21 cellular contexts compared by ENCODE assay signal in genomic region chr5:137693307-137693950, GRCh38.
"Had no signal": no experiment of that assay in that cellular context is flagged by ENCODE, and none has a peak within 500 bp of the region (broad histone marks: within the 10 kb centered on the region; RNA-seq: fewer than 3 reads in every experiment).

No MANE protein-coding gene starts in this region.

- H3K27me3 ChIP-seq: cardiac muscle cell, suprapubic skin had no signal

- ATAC-seq: activated CD8-positive, alpha-beta T cell treated with anti-CD3 and anti-CD28 coated beads for 36 hours; psoas muscle; right cardiac atrium; stimulated activated naive CD8-positive, alpha-beta T cell treated with anti-CD3 and anti-CD28 coated beads, Interleukin-15, amount 100 ng/mL, for 72 hours had no signal

- H3K4me3 Mint-ChIP-seq: activated CD4-positive, alpha-beta T cell treated with anti-CD3 and anti-CD28 coated beads, Interleukin-2, amount 10 ng/mL, durations not matched to agents 24 days and 14 days; activated CD8-positive, alpha-beta T cell treated with anti-CD3 and anti-CD28 coated beads for 36 hours; activated naive CD4-positive, alpha-beta T cell treated with anti-CD3 and anti-CD28 coated beads for 36 hours; dendritic cell treated with granulocyte-macrophage colony-stimulating factor and Interleukin-4, amounts not matched to agents 40 ng/mL and 50 ng/mL, for 4 days; mesothelial cell of epicardium; stimulated activated naive CD8-positive, alpha-beta T cell treated with anti-CD3 and anti-CD28 coated beads, Interleukin-15, amount 100 ng/mL, for 72 hours had no signal

- H3K9me3 ChIP-seq: psoas muscle, suprapubic skin had no signal

- H3K4me1 ChIP-seq: suprapubic skin had no signal

- H3K36me3 ChIP-seq: cardiac muscle cell had no signal

- H3K27ac ChIP-seq: cardiac muscle cell, psoas muscle, skin epidermis, suprapubic skin had no signal

- H3K4me3 ChIP-seq: cardiac muscle cell, lung, psoas muscle, skin epidermis, suprapubic skin had no signal

- H3K27me3 Mint-ChIP-seq: activated CD4-positive, alpha-beta T cell treated with anti-CD3 and anti-CD28 coated beads, Interleukin-2, amount 10 ng/mL, durations not matched to agents 24 days and 14 days; activated CD8-positive, alpha-beta T cell treated with anti-CD3 and anti-CD28 coated beads for 36 hours; dendritic cell treated with granulocyte-macrophage colony-stimulating factor and Interleukin-4, amounts not matched to agents 40 ng/mL and 50 ng/mL, for 4 days; stimulated activated naive CD8-positive, alpha-beta T cell treated with anti-CD3 and anti-CD28 coated beads, Interleukin-15, amount 100 ng/mL, for 72 hours had no signal

- DNase-seq: activated CD4-positive, alpha-beta T cell treated with anti-CD3 and anti-CD28 coated beads, Interleukin-2, amount 10 ng/mL, durations not matched to agents 24 days and 14 days; activated CD8-positive, alpha-beta T cell treated with anti-CD3 and anti-CD28 coated beads for 36 hours; activated naive CD4-positive, alpha-beta T cell treated with anti-CD3 and anti-CD28 coated beads for 36 hours; activated T-cell treated with anti-CD3 and anti-CD28 coated beads, Interleukin-2, amount 50 U/mL, for 1 hour; amniotic stem cell; effector CD8-positive, alpha-beta T cell; foreskin fibroblast; left cardiac atrium; psoas muscle; right cardiac atrium; stimulated activated CD4-positive, alpha-beta T cell treated with anti-CD3 and anti-CD28 coated beads, Interleukin-4, amount 100 ng/mL, for 1 hour; stimulated activated naive CD8-positive, alpha-beta T cell treated with anti-CD3 and anti-CD28 coated beads, Interleukin-15, amount 100 ng/mL, for 72 hours; T-helper 9 cell; trophoblast cell had no signal

- H3K9me3 Mint-ChIP-seq: activated naive CD4-positive, alpha-beta T cell treated with anti-CD3 and anti-CD28 coated beads for 36 hours; activated T-helper 2 cell treated with anti-CD3 and anti-CD28 coated beads, Interferon-gamma antibody, Interleukin-2, Interleukin-4, amounts not matched to agents 10 μg/mL and 5 μg/mL and 100 μg/mL, durations not matched to agents 14 hours and 24 hours and 36 hours; mesothelial cell of epicardium; stimulated activated naive CD8-positive, alpha-beta T cell treated with anti-CD3 and anti-CD28 coated beads, Interleukin-15, amount 100 ng/mL, for 72 hours had no signal

- H3K27ac Mint-ChIP-seq: activated CD4-positive, alpha-beta T cell treated with anti-CD3 and anti-CD28 coated beads, Interleukin-2, amount 10 ng/mL, durations not matched to agents 24 days and 14 days; activated CD8-positive, alpha-beta T cell treated with anti-CD3 and anti-CD28 coated beads for 36 hours; activated naive CD4-positive, alpha-beta T cell treated with anti-CD3 and anti-CD28 coated beads for 36 hours; activated T-helper 2 cell treated with anti-CD3 and anti-CD28 coated beads, Interferon-gamma antibody, Interleukin-2, Interleukin-4, amounts not matched to agents 10 μg/mL and 5 μg/mL and 100 μg/mL, durations not matched to agents 14 hours and 24 hours and 36 hours; dendritic cell treated with granulocyte-macrophage colony-stimulating factor and Interleukin-4, amounts not matched to agents 40 ng/mL and 50 ng/mL, for 4 days; mesothelial cell of epicardium had no signal

- H3K4me1 Mint-ChIP-seq: mesothelial cell of epicardium had no signal
